Comparison of ENCODE assay signal across 15 cellular contexts in the genomic region with DNA sequence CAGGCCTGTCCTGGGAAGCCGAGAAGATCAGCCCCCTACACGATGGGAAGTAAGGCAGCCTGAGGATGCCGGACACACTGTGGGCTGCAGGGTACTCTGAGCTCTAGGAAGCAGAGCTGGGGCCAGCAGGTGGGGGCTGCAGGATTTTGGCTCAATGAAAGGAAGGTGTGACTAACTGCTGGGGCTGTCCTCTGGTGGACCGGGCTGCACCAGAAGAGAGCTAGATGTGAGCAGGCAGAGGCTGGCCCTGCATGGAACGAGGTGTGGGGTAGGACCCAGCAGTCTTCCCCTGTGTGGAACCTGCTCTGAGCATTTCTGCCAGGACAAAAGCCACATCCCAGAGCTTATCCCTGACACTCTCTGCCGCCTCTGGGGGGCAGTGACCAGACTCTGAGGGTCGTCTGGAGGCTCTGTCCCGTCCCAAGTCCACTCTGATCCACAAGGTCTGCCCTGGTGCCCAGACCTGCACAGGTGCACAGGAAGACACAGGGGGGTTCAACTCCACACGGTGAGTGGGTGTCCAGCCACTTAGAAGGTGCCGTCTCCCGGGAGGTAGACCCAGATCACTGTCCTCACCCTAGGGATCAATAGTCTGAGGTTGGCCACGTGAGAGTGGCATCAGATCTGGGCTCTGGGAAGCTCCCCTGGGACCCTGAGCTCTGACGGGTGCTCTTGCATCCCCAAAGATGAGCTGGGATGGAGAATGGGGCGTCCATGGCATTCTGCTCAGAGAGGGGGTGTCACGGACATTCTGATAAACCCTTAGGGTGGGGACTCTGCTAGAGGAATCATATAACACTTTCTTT.
A peak's percentile ranks its signal among the peaks of the same experiment; 100 is the strongest.
DNase-seq lines count a peak whose midpoint lies in the region; ATAC-seq and TF ChIP-seq lines count a peak whose summit lies in the region.
"Had no signal": no experiment of that assay in that cellular context is flagged by ENCODE, and none has a peak within 500 bp of the region (broad histone marks: within the 10 kb centered on the region; RNA-seq: fewer than 3 reads in every experiment).

No MANE protein-coding gene starts in this region.

- intact Hi-C loops in natural killer cell (cut with micrococcal nuclease): no loop called here
- intact Hi-C loops in aorta (cut with DNase I): no loop called here

- no peak overlapping the region for H3K27ac ChIP-seq in neural progenitor cell
- H3K27ac ChIP-seq in aorta (ENCODE audit: low read depth in 1 of 2, low read length in 2 of 2): no peak overlapping the region
- H3K27ac ChIP-seq: BLaER1 had no signal

- TF ChIP-seq CTCF in natural killer cell (IDR thresholded peaks at IDR 0.05) (no peak), chondrocyte (IDR thresholded peaks at IDR 0.05) (no peak), neural progenitor cell (IDR thresholded peaks at IDR 0.05) (peak; percentile 18)

- H3K4me2 ChIP-seq in neural progenitor cell: no peak overlapping the region

- no peaks in the 10 kb centered on the region for H4K20me1 ChIP-seq in neural progenitor cell (ENCODE audit: low read depth)
- H4K20me1 ChIP-seq: BLaER1 had no signal

- H3K4me1 Mint-ChIP-seq in natural killer cell treated with Interleukin-12 subunit alpha and Interleukin-12 subunit beta and Interleukin-15 and Interleukin-18, amount 100 ng/mL, for 72 hours (ENCODE audit: low read depth in 2 of 2): no peaks in the 10 kb centered on the region
- H3K4me1 Mint-ChIP-seq in natural killer cell: no peaks in the 10 kb centered on the region
- peaks cover 5% of the 10 kb centered on the region for H3K4me1 Mint-ChIP-seq in chondrocyte (ENCODE audit: low read depth)
- H3K4me1 Mint-ChIP-seq in neural progenitor cell: no peaks in the 10 kb centered on the region
- H3K4me1 Mint-ChIP-seq: CD8-positive, alpha-beta memory T cell had no signal

- H3K4me1 ChIP-seq in neural progenitor cell (no peaks in the 10 kb centered on the region), aorta (ENCODE audit: control insufficient read depth in 1 of 2, insufficient read depth in 2 of 2, low read length in 2 of 2) (no peaks in the 10 kb centered on the region)

- no peaks in the 10 kb centered on the region for H3F3A ChIP-seq in neural progenitor cell (ENCODE audit: low read depth)

- no peaks in the 10 kb centered on the region for H3K27me3 Mint-ChIP-seq in natural killer cell treated with Interleukin-12 subunit alpha and Interleukin-12 subunit beta and Interleukin-15 and Interleukin-18, amount 100 ng/mL, for 72 hours
- H3K27me3 Mint-ChIP-seq in natural killer cell (ENCODE audit: low read depth in 2 of 2) (peaks cover 0 to 5% of the 10 kb centered on the region in 2 donors), chondrocyte (ENCODE audit: low read depth) (no peaks in the 10 kb centered on the region), neural progenitor cell (ENCODE audit: insufficient read depth, low read depth) (peaks cover 3% of the 10 kb centered on the region)

- H3K4me3 Mint-ChIP-seq in natural killer cell treated with Interleukin-12 subunit alpha and Interleukin-12 subunit beta and Interleukin-15 and Interleukin-18, amount 100 ng/mL, for 72 hours: no peak overlapping the region
- H3K4me3 Mint-ChIP-seq in natural killer cell (no peak overlapping the region), chondrocyte (ENCODE audit: unreplicated experiment) (no peak overlapping the region), neural progenitor cell (no peak overlapping the region)
- H3K4me3 Mint-ChIP-seq: CD8-positive, alpha-beta memory T cell had no signal

- H2AFZ ChIP-seq in neural progenitor cell (replicated peaks): no peak overlapping the region

- H3K79me2 ChIP-seq in neural progenitor cell (ENCODE audit: low read depth): no peaks in the 10 kb centered on the region

- no peak overlapping the region for H3K9ac ChIP-seq in neural progenitor cell
- H3K9ac ChIP-seq: BLaER1 had no signal

- H3K4me3 ChIP-seq in neural progenitor cell (no peak overlapping the region), aorta (ENCODE audit: low read length in 2 of 2) (no peak overlapping the region)
- H3K4me3 ChIP-seq: BLaER1 had no signal

- H3K36me3 ChIP-seq in neural progenitor cell: no peaks in the 10 kb centered on the region
- H3K36me3 ChIP-seq in aorta (ENCODE audit: control insufficient read depth in 1 of 2, insufficient read depth in 2 of 2, low read length in 1 of 2): no peaks in the 10 kb centered on the region
- H3K36me3 ChIP-seq: BLaER1 had no signal

- no peak for ATAC-seq in natural killer cell treated with Interleukin-12 subunit alpha and Interleukin-12 subunit beta and Interleukin-15 and Interleukin-18, amount 100 ng/mL, for 72 hours
- ATAC-seq in natural killer cell (no peak), aorta (ENCODE audit: low FRiP score) (no peak), GM19467 (IDR thresholded peaks at IDR 0.05; ENCODE audit: unreplicated experiment) (no peak), GM19463 (IDR thresholded peaks at IDR 0.05; ENCODE audit: unreplicated experiment) (no peak)
- ATAC-seq: PC-3 had no signal

- H3K36me3 Mint-ChIP-seq in natural killer cell treated with Interleukin-12 subunit alpha and Interleukin-12 subunit beta and Interleukin-15 and Interleukin-18, amount 100 ng/mL, for 72 hours: no peaks in the 10 kb centered on the region
- no peaks in the 10 kb centered on the region for H3K36me3 Mint-ChIP-seq in natural killer cell
- no peaks in the 10 kb centered on the region for H3K36me3 Mint-ChIP-seq in chondrocyte (ENCODE audit: low read depth)
- H3K36me3 Mint-ChIP-seq in neural progenitor cell: no peaks in the 10 kb centered on the region
- H3K36me3 Mint-ChIP-seq: CD8-positive, alpha-beta memory T cell had no signal

- H3K27me3 ChIP-seq in neural progenitor cell (no peaks in the 10 kb centered on the region), aorta (ENCODE audit: control insufficient read depth in 1 of 2, insufficient read depth in 2 of 2, low read length in 1 of 2) (no peaks in the 10 kb centered on the region)
- H3K27me3 ChIP-seq: BLaER1 had no signal

- H3K27ac Mint-ChIP-seq in natural killer cell treated with Interleukin-12 subunit alpha and Interleukin-12 subunit beta and Interleukin-15 and Interleukin-18, amount 100 ng/mL, for 72 hours: no peak overlapping the region
- H3K27ac Mint-ChIP-seq in natural killer cell: no peak overlapping the region
- H3K27ac Mint-ChIP-seq in chondrocyte (ENCODE audit: unreplicated experiment): no peak overlapping the region
- H3K27ac Mint-ChIP-seq in neural progenitor cell: no peak overlapping the region
- H3K27ac Mint-ChIP-seq: CD8-positive, alpha-beta memory T cell had no signal

- DNase-seq in natural killer cell treated with Interleukin-12 subunit alpha and Interleukin-12 subunit beta and Interleukin-15 and Interleukin-18, amount 100 ng/mL, for 72 hours (ENCODE audit: low spot score): peak; percentile 59
- DNase-seq in natural killer cell (no peak), chondrocyte (ENCODE audit: low spot score) (peak; percentile 58), neural progenitor cell (ENCODE audit: low spot score) (peak; percentile 32), aorta (peak; percentile 26 to 46), T-helper 9 cell (no peak)
- DNase-seq: MM.1S, NCI-H1105, NCI-H1694 treated with DMSO at 0.1 percent for 48 hours, NCI-H345, PC-3 had no signal

- H3K9me3 ChIP-seq in neural progenitor cell (ENCODE audit: low read depth): no peaks in the 10 kb centered on the region
- no peaks in the 10 kb centered on the region for H3K9me3 ChIP-seq in aorta (ENCODE audit: control insufficient read depth, low read length)

- 82 to 85% methylated on average over 15 of the region's 15 CpGs for WGBS in aorta, 2 donors

- H3K9me3 Mint-ChIP-seq in natural killer cell treated with Interleukin-12 subunit alpha and Interleukin-12 subunit beta and Interleukin-15 and Interleukin-18, amount 100 ng/mL, for 72 hours: no peaks in the 10 kb centered on the region
- H3K9me3 Mint-ChIP-seq in natural killer cell (no peaks in the 10 kb centered on the region), chondrocyte (ENCODE audit: low read depth) (no peaks in the 10 kb centered on the region), neural progenitor cell (no peaks in the 10 kb centered on the region)
- H3K9me3 Mint-ChIP-seq: CD8-positive, alpha-beta memory T cell had no signal

Comparison
In these comparisons a context has a peak if more than half of its experiments do, and no peak if none do; other contexts are left out.
1. DNase-seq: peak in natural killer cell treated with Interleukin-12 subunit alpha and Interleukin-12 subunit beta and Interleukin-15 and Interleukin-18, amount 100 ng/mL, for 72 hours (single experiment), chondrocyte (single experiment), neural progenitor cell (single experiment) and aorta (2 of 2); none in natural killer cell (single experiment) and T-helper 9 cell (single experiment).